Comparison of ENCODE assay signal across 1 cellular context in the genomic region with DNA sequence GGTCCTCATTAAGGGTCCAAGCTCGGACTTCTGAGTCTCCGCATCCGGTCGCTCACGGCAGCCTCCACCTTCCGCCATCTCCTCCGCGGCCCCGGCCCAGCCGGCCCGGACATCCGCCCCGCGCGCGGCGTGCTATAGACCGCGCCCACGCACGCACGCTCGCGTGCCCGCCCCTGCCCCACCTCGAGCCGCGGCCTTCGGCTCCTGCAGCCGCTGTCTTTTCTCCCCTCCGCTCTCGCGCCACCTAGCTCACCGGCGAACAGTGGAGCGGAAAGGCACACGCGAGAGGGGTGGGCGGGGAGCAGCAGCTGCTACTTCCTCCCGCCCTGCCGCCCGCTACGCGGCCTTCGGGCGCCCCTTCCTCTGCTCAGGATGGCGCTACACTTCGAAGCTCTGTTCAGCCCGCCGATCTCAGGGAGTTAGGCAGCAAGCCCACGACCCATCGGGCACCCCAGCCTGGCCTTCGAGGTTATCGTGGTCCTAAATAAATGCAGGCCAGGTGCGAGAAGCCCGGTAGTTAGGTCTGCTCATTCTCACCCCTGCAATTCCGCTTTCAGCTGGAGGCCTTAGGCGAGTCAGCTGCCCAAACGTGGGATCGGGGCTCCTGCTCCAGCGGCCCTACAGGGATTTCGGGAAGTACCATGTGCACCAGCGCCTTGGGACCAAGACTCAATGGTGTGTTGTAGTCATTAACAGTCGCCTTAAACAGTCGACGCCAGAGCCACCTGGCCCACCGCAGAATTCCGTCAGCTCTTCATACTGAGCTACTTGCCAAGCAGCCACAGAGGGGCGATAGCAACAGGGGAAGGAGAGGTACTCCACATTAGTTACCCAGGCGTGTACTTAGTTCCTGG.
TF ChIP-seq lines count a peak whose summit lies in the region.

A gene with protein sequence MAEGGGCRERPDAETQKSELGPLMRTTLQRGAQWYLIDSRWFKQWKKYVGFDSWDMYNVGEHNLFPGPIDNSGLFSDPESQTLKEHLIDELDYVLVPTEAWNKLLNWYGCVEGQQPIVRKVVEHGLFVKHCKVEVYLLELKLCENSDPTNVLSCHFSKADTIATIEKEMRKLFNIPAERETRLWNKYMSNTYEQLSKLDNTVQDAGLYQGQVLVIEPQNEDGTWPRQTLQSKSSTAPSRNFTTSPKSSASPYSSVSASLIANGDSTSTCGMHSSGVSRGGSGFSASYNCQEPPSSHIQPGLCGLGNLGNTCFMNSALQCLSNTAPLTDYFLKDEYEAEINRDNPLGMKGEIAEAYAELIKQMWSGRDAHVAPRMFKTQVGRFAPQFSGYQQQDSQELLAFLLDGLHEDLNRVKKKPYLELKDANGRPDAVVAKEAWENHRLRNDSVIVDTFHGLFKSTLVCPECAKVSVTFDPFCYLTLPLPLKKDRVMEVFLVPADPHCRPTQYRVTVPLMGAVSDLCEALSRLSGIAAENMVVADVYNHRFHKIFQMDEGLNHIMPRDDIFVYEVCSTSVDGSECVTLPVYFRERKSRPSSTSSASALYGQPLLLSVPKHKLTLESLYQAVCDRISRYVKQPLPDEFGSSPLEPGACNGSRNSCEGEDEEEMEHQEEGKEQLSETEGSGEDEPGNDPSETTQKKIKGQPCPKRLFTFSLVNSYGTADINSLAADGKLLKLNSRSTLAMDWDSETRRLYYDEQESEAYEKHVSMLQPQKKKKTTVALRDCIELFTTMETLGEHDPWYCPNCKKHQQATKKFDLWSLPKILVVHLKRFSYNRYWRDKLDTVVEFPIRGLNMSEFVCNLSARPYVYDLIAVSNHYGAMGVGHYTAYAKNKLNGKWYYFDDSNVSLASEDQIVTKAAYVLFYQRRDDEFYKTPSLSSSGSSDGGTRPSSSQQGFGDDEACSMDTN (minus strand): TSS at position 107 of the 854 bp plus-strand sequence. CDS start 29 bp downstream, at position 78.

TF ChIP-seq in WTC11, 78 proteins besides CTCF, POLR2A, EP300 and RAD21 (continued from another document and continues in another):
- TF ChIP-seq, protein P1, sequence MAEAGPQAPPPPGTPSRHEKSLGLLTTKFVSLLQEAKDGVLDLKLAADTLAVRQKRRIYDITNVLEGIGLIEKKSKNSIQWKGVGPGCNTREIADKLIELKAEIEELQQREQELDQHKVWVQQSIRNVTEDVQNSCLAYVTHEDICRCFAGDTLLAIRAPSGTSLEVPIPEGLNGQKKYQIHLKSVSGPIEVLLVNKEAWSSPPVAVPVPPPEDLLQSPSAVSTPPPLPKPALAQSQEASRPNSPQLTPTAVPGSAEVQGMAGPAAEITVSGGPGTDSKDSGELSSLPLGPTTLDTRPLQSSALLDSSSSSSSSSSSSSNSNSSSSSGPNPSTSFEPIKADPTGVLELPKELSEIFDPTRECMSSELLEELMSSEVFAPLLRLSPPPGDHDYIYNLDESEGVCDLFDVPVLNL (CRISPR knock-in tag; IDR thresholded peaks at IDR 0.05; ENCODE audit: borderline replicate concordance, low read depth) = no peak
- TF ChIP-seq, protein P2, sequence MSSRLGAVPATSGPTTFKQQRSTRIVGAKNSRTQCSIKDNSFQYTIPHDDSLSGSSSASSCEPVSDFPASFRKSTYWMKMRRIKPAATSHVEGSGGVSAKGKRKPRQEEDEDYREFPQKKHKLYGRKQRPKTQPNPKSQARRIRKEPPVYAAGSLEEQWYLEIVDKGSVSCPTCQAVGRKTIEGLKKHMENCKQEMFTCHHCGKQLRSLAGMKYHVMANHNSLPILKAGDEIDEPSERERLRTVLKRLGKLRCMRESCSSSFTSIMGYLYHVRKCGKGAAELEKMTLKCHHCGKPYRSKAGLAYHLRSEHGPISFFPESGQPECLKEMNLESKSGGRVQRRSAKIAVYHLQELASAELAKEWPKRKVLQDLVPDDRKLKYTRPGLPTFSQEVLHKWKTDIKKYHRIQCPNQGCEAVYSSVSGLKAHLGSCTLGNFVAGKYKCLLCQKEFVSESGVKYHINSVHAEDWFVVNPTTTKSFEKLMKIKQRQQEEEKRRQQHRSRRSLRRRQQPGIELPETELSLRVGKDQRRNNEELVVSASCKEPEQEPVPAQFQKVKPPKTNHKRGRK (CRISPR knock-in tag; IDR thresholded peaks at IDR 0.05; ENCODE audit: borderline replicate concordance) = no peak
- TF ChIP-seq, protein P3, sequence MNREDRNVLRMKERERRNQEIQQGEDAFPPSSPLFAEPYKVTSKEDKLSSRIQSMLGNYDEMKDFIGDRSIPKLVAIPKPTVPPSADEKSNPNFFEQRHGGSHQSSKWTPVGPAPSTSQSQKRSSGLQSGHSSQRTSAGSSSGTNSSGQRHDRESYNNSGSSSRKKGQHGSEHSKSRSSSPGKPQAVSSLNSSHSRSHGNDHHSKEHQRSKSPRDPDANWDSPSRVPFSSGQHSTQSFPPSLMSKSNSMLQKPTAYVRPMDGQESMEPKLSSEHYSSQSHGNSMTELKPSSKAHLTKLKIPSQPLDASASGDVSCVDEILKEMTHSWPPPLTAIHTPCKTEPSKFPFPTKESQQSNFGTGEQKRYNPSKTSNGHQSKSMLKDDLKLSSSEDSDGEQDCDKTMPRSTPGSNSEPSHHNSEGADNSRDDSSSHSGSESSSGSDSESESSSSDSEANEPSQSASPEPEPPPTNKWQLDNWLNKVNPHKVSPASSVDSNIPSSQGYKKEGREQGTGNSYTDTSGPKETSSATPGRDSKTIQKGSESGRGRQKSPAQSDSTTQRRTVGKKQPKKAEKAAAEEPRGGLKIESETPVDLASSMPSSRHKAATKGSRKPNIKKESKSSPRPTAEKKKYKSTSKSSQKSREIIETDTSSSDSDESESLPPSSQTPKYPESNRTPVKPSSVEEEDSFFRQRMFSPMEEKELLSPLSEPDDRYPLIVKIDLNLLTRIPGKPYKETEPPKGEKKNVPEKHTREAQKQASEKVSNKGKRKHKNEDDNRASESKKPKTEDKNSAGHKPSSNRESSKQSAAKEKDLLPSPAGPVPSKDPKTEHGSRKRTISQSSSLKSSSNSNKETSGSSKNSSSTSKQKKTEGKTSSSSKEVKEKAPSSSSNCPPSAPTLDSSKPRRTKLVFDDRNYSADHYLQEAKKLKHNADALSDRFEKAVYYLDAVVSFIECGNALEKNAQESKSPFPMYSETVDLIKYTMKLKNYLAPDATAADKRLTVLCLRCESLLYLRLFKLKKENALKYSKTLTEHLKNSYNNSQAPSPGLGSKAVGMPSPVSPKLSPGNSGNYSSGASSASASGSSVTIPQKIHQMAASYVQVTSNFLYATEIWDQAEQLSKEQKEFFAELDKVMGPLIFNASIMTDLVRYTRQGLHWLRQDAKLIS (CRISPR knock-in tag; IDR thresholded peaks at IDR 0.05; ENCODE audit: borderline replicate concordance) = peak; percentile 59; the same call in 1 of the 2 replicates
- TF ChIP-seq, protein P4, sequence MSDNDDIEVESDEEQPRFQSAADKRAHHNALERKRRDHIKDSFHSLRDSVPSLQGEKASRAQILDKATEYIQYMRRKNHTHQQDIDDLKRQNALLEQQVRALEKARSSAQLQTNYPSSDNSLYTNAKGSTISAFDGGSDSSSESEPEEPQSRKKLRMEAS (CRISPR knock-in tag; IDR thresholded peaks at IDR 0.05) = peak; percentile 95
- TF ChIP-seq FOXK1 (CRISPR knock-in tag; IDR thresholded peaks at IDR 0.05) = peak; percentile 64
- peak; percentile 96; the same call in 1 of the 2 replicates for TF ChIP-seq MYBL2 (CRISPR knock-in tag; IDR thresholded peaks at IDR 0.05)
- 0 out of 2 replicates have a peak, but pooled peaks have one; percentile 52 for TF ChIP-seq CREM (CRISPR knock-in tag; IDR thresholded peaks at IDR 0.05)
- no peak for TF ChIP-seq ZNF219 (CRISPR knock-in tag; IDR thresholded peaks at IDR 0.05; ENCODE audit: borderline replicate concordance)
- TF ChIP-seq TP53 (CRISPR knock-in tag; IDR thresholded peaks at IDR 0.05) = peak; percentile 94
- TF ChIP-seq, protein P5, sequence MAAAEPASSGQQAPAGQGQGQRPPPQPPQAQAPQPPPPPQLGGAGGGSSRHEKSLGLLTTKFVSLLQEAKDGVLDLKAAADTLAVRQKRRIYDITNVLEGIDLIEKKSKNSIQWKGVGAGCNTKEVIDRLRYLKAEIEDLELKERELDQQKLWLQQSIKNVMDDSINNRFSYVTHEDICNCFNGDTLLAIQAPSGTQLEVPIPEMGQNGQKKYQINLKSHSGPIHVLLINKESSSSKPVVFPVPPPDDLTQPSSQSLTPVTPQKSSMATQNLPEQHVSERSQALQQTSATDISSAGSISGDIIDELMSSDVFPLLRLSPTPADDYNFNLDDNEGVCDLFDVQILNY (CRISPR knock-in tag; IDR thresholded peaks at IDR 0.05) = peak; percentile 72
- peak; percentile 87; the same call in 1 of the 2 replicates for TF ChIP-seq RELA (CRISPR knock-in tag; IDR thresholded peaks at IDR 0.05; ENCODE audit: borderline replicate concordance)
- no peak; the same call in 1 of the 2 replicates for TF ChIP-seq TEAD4 (CRISPR knock-in tag; IDR thresholded peaks at IDR 0.05)
- TF ChIP-seq, protein P6, sequence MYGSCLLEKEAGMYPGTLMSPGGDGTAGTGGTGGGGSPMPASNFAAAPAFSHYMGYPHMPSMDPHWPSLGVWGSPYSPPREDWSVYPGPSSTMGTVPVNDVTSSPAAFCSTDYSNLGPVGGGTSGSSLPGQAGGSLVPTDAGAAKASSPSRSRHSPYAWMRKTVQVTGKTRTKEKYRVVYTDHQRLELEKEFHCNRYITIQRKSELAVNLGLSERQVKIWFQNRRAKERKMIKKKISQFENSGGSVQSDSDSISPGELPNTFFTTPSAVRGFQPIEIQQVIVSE (CRISPR knock-in tag; IDR thresholded peaks at IDR 0.05; ENCODE audit: borderline replicate concordance) = no peak
- peak; percentile 87 for TF ChIP-seq ESRRA (CRISPR knock-in tag; IDR thresholded peaks at IDR 0.05; ENCODE audit: borderline replicate concordance)
- TF ChIP-seq PRRX2 (CRISPR knock-in tag; IDR thresholded peaks at IDR 0.05) = peak; percentile 30; the same call in 1 of the 2 replicates
- TF ChIP-seq, protein P7, sequence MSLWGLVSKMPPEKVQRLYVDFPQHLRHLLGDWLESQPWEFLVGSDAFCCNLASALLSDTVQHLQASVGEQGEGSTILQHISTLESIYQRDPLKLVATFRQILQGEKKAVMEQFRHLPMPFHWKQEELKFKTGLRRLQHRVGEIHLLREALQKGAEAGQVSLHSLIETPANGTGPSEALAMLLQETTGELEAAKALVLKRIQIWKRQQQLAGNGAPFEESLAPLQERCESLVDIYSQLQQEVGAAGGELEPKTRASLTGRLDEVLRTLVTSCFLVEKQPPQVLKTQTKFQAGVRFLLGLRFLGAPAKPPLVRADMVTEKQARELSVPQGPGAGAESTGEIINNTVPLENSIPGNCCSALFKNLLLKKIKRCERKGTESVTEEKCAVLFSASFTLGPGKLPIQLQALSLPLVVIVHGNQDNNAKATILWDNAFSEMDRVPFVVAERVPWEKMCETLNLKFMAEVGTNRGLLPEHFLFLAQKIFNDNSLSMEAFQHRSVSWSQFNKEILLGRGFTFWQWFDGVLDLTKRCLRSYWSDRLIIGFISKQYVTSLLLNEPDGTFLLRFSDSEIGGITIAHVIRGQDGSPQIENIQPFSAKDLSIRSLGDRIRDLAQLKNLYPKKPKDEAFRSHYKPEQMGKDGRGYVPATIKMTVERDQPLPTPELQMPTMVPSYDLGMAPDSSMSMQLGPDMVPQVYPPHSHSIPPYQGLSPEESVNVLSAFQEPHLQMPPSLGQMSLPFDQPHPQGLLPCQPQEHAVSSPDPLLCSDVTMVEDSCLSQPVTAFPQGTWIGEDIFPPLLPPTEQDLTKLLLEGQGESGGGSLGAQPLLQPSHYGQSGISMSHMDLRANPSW (CRISPR knock-in tag; conservative IDR thresholded peaks at IDR 0.05; ENCODE audit: low read depth) = peak; percentile 91
- TF ChIP-seq, protein P8, sequence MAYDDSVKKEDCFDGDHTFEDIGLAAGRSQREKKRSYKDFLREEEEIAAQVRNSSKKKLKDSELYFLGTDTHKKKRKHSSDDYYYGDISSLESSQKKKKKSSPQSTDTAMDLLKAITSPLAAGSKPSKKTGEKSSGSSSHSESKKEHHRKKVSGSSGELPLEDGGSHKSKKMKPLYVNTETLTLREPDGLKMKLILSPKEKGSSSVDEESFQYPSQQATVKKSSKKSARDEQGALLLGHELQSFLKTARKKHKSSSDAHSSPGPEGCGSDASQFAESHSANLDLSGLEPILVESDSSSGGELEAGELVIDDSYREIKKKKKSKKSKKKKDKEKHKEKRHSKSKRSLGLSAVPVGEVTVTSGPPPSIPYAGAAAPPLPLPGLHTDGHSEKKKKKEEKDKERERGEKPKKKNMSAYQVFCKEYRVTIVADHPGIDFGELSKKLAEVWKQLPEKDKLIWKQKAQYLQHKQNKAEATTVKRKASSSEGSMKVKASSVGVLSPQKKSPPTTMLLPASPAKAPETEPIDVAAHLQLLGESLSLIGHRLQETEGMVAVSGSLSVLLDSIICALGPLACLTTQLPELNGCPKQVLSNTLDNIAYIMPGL (CRISPR knock-in tag; IDR thresholded peaks at IDR 0.05) = peak; percentile 64; the same call in 1 of the 2 replicates
- peak; percentile 55 for TF ChIP-seq SP1 (CRISPR knock-in tag; conservative IDR thresholded peaks at IDR 0.05)
- TF ChIP-seq TCF7 (CRISPR knock-in tag; IDR thresholded peaks at IDR 0.05; ENCODE audit: low read depth) = peak; percentile 75; the same call in 1 of the 2 replicates
- peak; percentile 47; the same call in 1 of the 2 replicates for TF ChIP-seq CREB1 (CRISPR knock-in tag; IDR thresholded peaks at IDR 0.05)
- TF ChIP-seq RORB (CRISPR knock-in tag; IDR thresholded peaks at IDR 0.05) = no peak
- TF ChIP-seq ATF1 (CRISPR knock-in tag; IDR thresholded peaks at IDR 0.05) = no peak
- no peak for TF ChIP-seq ZNF671 (CRISPR knock-in tag; IDR thresholded peaks at IDR 0.05)
- TF ChIP-seq, protein P9, sequence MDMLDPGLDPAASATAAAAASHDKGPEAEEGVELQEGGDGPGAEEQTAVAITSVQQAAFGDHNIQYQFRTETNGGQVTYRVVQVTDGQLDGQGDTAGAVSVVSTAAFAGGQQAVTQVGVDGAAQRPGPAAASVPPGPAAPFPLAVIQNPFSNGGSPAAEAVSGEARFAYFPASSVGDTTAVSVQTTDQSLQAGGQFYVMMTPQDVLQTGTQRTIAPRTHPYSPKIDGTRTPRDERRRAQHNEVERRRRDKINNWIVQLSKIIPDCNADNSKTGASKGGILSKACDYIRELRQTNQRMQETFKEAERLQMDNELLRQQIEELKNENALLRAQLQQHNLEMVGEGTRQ (CRISPR knock-in tag; IDR thresholded peaks at IDR 0.05) = peak; percentile 32; the same call in 1 of the 2 replicates
- TF ChIP-seq ZNF232 (CRISPR knock-in tag; IDR thresholded peaks at IDR 0.05) = peak; percentile 76; the same call in 1 of the 2 replicates
- TF ChIP-seq GTF2I (CRISPR knock-in tag; conservative IDR thresholded peaks at IDR 0.05) = 0 out of 2 replicates have a peak, but pooled peaks have one; percentile 7
- TF ChIP-seq, protein P10, sequence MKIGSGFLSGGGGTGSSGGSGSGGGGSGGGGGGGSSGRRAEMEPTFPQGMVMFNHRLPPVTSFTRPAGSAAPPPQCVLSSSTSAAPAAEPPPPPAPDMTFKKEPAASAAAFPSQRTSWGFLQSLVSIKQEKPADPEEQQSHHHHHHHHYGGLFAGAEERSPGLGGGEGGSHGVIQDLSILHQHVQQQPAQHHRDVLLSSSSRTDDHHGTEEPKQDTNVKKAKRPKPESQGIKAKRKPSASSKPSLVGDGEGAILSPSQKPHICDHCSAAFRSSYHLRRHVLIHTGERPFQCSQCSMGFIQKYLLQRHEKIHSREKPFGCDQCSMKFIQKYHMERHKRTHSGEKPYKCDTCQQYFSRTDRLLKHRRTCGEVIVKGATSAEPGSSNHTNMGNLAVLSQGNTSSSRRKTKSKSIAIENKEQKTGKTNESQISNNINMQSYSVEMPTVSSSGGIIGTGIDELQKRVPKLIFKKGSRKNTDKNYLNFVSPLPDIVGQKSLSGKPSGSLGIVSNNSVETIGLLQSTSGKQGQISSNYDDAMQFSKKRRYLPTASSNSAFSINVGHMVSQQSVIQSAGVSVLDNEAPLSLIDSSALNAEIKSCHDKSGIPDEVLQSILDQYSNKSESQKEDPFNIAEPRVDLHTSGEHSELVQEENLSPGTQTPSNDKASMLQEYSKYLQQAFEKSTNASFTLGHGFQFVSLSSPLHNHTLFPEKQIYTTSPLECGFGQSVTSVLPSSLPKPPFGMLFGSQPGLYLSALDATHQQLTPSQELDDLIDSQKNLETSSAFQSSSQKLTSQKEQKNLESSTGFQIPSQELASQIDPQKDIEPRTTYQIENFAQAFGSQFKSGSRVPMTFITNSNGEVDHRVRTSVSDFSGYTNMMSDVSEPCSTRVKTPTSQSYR (CRISPR knock-in tag; IDR thresholded peaks at IDR 0.05) = peak; percentile 56; the same call in 1 of the 2 replicates
- TF ChIP-seq TEAD1 (CRISPR knock-in tag; IDR thresholded peaks at IDR 0.05) = peak; percentile 93
- TF ChIP-seq FOXP1 (CRISPR knock-in tag; IDR thresholded peaks at IDR 0.05; ENCODE audit: borderline replicate concordance) = peak; percentile 97
